17 cellular contexts compared by ENCODE assay signal in the genomic region with DNA sequence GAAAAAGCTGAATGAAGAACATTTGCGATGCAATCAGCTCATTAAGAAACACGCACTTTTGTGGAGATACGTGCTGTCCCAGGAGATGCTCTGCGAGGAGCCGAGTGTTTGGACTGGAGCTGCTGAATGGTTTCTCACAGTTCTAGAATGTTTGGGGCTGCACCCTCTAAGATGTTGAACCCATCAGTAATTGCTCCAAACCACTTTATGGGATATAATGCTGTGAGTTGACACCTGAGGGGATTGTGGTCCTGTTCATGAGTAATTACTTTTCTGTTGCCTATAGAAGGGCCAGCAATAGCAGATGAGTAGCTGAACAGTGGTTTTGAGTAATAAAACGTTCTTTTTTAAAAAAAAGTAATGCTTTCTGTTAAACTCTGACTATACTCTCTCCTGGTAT.
A peak's percentile ranks its signal among the peaks of the same experiment; 100 is the strongest.
DNase-seq lines count a peak whose midpoint lies in the region; ATAC-seq lines count a peak whose summit lies in the region.
"Had no signal": no experiment of that assay in that cellular context is flagged by ENCODE, and none has a peak within 500 bp of the region (broad histone marks: within the 10 kb centered on the region; RNA-seq: fewer than 3 reads in every experiment).

No MANE protein-coding gene starts in this region.

- no peaks in the 10 kb centered on the region for H3K9me3 Mint-ChIP-seq in activated naive CD4-positive, alpha-beta T cell treated with anti-CD3 and anti-CD28 coated beads, Interleukin-2, amount 50 U/mL, for 24 hours
- H3K9me3 Mint-ChIP-seq in T-cell = no peaks in the 10 kb centered on the region
- H3K9me3 Mint-ChIP-seq in activated naive CD8-positive, alpha-beta T cell treated with anti-CD3 and anti-CD28 coated beads, Interleukin-2, amount 10 ng/mL, durations not matched to agents 7 days and 5 days = no peaks in the 10 kb centered on the region
- H3K9me3 Mint-ChIP-seq in stimulated activated naive CD8-positive, alpha-beta T cell treated with anti-CD3 and anti-CD28 coated beads, Interleukin-15, amount 100 ng/mL, for 72 hours = peaks cover 0 to 5% of the 10 kb centered on the region in 2 donors
- H3K9me3 Mint-ChIP-seq: endodermal cell had no signal

- H3K4me3 Mint-ChIP-seq in activated naive CD4-positive, alpha-beta T cell treated with anti-CD3 and anti-CD28 coated beads, Interleukin-2, amount 50 U/mL, for 24 hours = peak overlapping the region; percentile 63
- H3K4me3 Mint-ChIP-seq in T-cell = peak overlapping the region; percentile 26 to 50 (median 49)
- H3K4me3 Mint-ChIP-seq in activated naive CD8-positive, alpha-beta T cell treated with anti-CD3 and anti-CD28 coated beads, Interleukin-2, amount 10 ng/mL, durations not matched to agents 7 days and 5 days = peak overlapping the region; percentile 63
- peak overlapping the region; percentile 58 to 67 for H3K4me3 Mint-ChIP-seq in stimulated activated naive CD8-positive, alpha-beta T cell treated with anti-CD3 and anti-CD28 coated beads, Interleukin-15, amount 100 ng/mL, for 72 hours
- H3K4me3 Mint-ChIP-seq: endodermal cell had no signal

- peak overlapping the region; percentile 96 for H3K27ac Mint-ChIP-seq in activated naive CD4-positive, alpha-beta T cell treated with anti-CD3 and anti-CD28 coated beads, Interleukin-2, amount 50 U/mL, for 24 hours
- H3K27ac Mint-ChIP-seq in T-cell = peak overlapping the region; percentile 89 to 99
- peak overlapping the region; percentile 88 for H3K27ac Mint-ChIP-seq in activated naive CD8-positive, alpha-beta T cell treated with anti-CD3 and anti-CD28 coated beads, Interleukin-2, amount 10 ng/mL, durations not matched to agents 7 days and 5 days
- H3K27ac Mint-ChIP-seq in stimulated activated naive CD8-positive, alpha-beta T cell treated with anti-CD3 and anti-CD28 coated beads, Interleukin-15, amount 100 ng/mL, for 72 hours = peak overlapping the region; percentile 72 to 79
- H3K27ac Mint-ChIP-seq: endodermal cell had no signal

- no peaks in the 10 kb centered on the region for H3K27me3 Mint-ChIP-seq in activated naive CD4-positive, alpha-beta T cell treated with anti-CD3 and anti-CD28 coated beads, Interleukin-2, amount 50 U/mL, for 24 hours
- H3K27me3 Mint-ChIP-seq in T-cell = no peaks in the 10 kb centered on the region
- H3K27me3 Mint-ChIP-seq in activated naive CD8-positive, alpha-beta T cell treated with anti-CD3 and anti-CD28 coated beads, Interleukin-2, amount 10 ng/mL, durations not matched to agents 7 days and 5 days = no peaks in the 10 kb centered on the region
- H3K27me3 Mint-ChIP-seq in stimulated activated naive CD8-positive, alpha-beta T cell treated with anti-CD3 and anti-CD28 coated beads, Interleukin-15, amount 100 ng/mL, for 72 hours = no peaks in the 10 kb centered on the region

- POLR2A ChIA-PET in T-cell (lab: Charles Lee) = interaction anchor here (0.6 to 3.1 kb wide), 16 partner anchors 9 to 176 kb away, joined by 3 to 22 read pairs (median 4); partner anchors contain the start of gene IKZF1 (in 1 of the 2)
- POLR2A ChIA-PET in activated naive CD8-positive, alpha-beta T cell treated with anti-CD3 and anti-CD28 coated beads, Interleukin-2, amount 10 ng/mL, durations not matched to agents 7 days and 5 days (lab: Charles Lee) = interaction anchor here (0.7 to 13.8 kb wide), 9 partner anchors 9 to 162 kb away, joined by 4 to 323 read pairs (median 7); partner anchors contain the start of gene IKZF1

- ATAC-seq in T-cell (replicated peaks in 1 of 4) (no peak), GM18519 (IDR thresholded peaks at IDR 0.05; ENCODE audit: low FRiP score, unreplicated experiment) (no peak)
- ATAC-seq in activated naive CD8-positive, alpha-beta T cell treated with anti-CD3 and anti-CD28 coated beads, Interleukin-2, amount 10 ng/mL, durations not matched to agents 7 days and 5 days (ENCODE audit: low read depth) = no peak
- ATAC-seq in stimulated activated naive CD8-positive, alpha-beta T cell treated with anti-CD3 and anti-CD28 coated beads, Interleukin-15, amount 100 ng/mL, for 72 hours = peak; percentile 86
- ATAC-seq: sciatic nerve had no signal

- peaks cover 99% of the 10 kb centered on the region for H3K4me1 Mint-ChIP-seq in activated naive CD4-positive, alpha-beta T cell treated with anti-CD3 and anti-CD28 coated beads, Interleukin-2, amount 50 U/mL, for 24 hours
- H3K4me1 Mint-ChIP-seq in T-cell = peaks cover 98 to 100% (median 98%) of the 10 kb centered on the region in 3 donors
- peaks cover 92% of the 10 kb centered on the region for H3K4me1 Mint-ChIP-seq in activated naive CD8-positive, alpha-beta T cell treated with anti-CD3 and anti-CD28 coated beads, Interleukin-2, amount 10 ng/mL, durations not matched to agents 7 days and 5 days
- peaks cover 98% of the 10 kb centered on the region for H3K4me1 Mint-ChIP-seq in stimulated activated naive CD8-positive, alpha-beta T cell treated with anti-CD3 and anti-CD28 coated beads, Interleukin-15, amount 100 ng/mL, for 72 hours

- H3K36me3 Mint-ChIP-seq in activated naive CD4-positive, alpha-beta T cell treated with anti-CD3 and anti-CD28 coated beads, Interleukin-2, amount 50 U/mL, for 24 hours = peaks cover 36% of the 10 kb centered on the region
- peaks cover 67% of the 10 kb centered on the region for H3K36me3 Mint-ChIP-seq in T-cell
- peaks cover 47% of the 10 kb centered on the region for H3K36me3 Mint-ChIP-seq in activated naive CD8-positive, alpha-beta T cell treated with anti-CD3 and anti-CD28 coated beads, Interleukin-2, amount 10 ng/mL, durations not matched to agents 7 days and 5 days

- DNase-seq in activated naive CD4-positive, alpha-beta T cell (lab: John Stamatoyannopoulos, UW) = no peak
- no peak for DNase-seq in T-cell
- DNase-seq in activated naive CD8-positive, alpha-beta T cell treated with anti-CD3 and anti-CD28 coated beads, Interleukin-2, amount 10 ng/mL, durations not matched to agents 7 days and 5 days = no peak
- peak in 1 of 2 donors; percentile 63 for DNase-seq in stimulated activated naive CD8-positive, alpha-beta T cell treated with anti-CD3 and anti-CD28 coated beads, Interleukin-15, amount 100 ng/mL, for 72 hours
- DNase-seq in HT-29 (ENCODE audit: low spot score) = no peak
- no peak for DNase-seq in NCI-H1417 (lab: John Stamatoyannopoulos, UW)
- DNase-seq: anterior cingulate cortex, endodermal cell, KG1, NCI-H2029, NCI-H510A, SHP77, uterus, WERI-Rb-1 had no signal

- CTCF ChIA-PET in T-cell (lab: Charles Lee) = interaction anchor here (0.6 to 6.4 kb wide), 31 partner anchors 8 to 275 kb away, joined by 3 to 103 read pairs (median 4); partner anchors contain the start of gene IKZF1 (in 1 of the 2)
